In the genomic region with DNA sequence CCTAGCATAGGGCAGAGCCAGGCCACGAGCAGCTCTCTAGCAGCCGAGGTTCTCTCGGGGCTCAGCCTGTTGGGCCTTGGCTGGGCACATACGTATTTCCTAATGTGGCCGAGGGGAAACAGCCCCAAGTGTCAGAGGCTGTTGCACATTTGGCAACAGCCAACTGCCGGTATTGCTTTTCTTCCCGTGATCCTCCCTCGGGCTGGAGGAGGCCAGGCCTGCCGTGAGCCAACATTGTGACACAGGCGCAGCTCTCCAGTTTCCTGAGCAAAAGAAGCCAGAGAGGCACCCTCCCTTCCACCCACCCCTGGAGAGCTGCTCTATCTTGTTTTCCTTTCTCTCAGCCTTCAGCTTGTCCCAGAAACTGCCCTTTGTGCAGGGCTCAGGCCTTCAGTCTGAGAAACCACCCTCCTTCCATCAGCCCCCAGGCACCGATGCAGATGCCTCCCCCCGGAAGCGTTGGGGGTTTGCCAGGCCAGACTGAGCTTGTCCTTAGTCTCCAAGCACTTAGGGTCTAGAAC, we compare ENCODE assay signal across 10 cellular contexts. TPM values are rescaled to one million over a fixed set of nuclear protein-coding genes. Genes with fewer than 3 reads are reported as not detected.
DNase-seq lines count a peak whose midpoint lies in the region; ATAC-seq and TF ChIP-seq lines count a peak whose summit lies in the region.
"Had no signal": no experiment of that assay in that cellular context is flagged by ENCODE, and none has a peak within 500 bp of the region (broad histone marks: within the 10 kb centered on the region; RNA-seq: fewer than 3 reads in every experiment).

No MANE protein-coding gene starts in this region.

- H3K4me1 ChIP-seq in mesodermal cell (ENCODE audit: control insufficient read depth, insufficient read depth, low read length, poor library complexity, severe bottlenecking) (no peaks in the 10 kb centered on the region), thymus (ENCODE audit: control insufficient read depth, insufficient read depth, low read length) (no peaks in the 10 kb centered on the region)

- TF ChIP-seq CTCF in RWPE1 (conservative IDR thresholded peaks at IDR 0.05; ENCODE audit: low read depth): no peak

- POLR2A ChIA-PET in RWPE1 (lab: Yijun Ruan, JAX; ENCODE audit: low non-redundant PET): no interaction called here

- H3K36me3 ChIP-seq in mesodermal cell (ENCODE audit: control insufficient read depth, insufficient read depth, low read length) (no peaks in the 10 kb centered on the region), thymus (ENCODE audit: control insufficient read depth, insufficient read depth) (no peaks in the 10 kb centered on the region), H7 (replicated peaks; ENCODE audit: control insufficient read depth, insufficient read depth, low read length) (no peaks in the 10 kb centered on the region)

- WGBS in mesodermal cell (ENCODE audit: insufficient coverage in 2 of 2), 2 experiments: 77 to 84% methylated on average over 11 of the region's 13 CpGs
- 57% methylated on average over 13 of the region's 13 CpGs for WGBS in thymus

- H3K4me3 ChIP-seq in mesodermal cell (ENCODE audit: extremely low read depth, insufficient read depth, low read length, poor library complexity, severe bottlenecking): no peak overlapping the region
- H3K4me3 ChIP-seq in thymus (ENCODE audit: low read length): no peak overlapping the region
- no peak overlapping the region for H3K4me3 ChIP-seq in H7 (ENCODE audit: insufficient read depth, low read depth, low read length)

- ATAC-seq in esophagus mucosa (peak; percentile 76), GM21447 (IDR thresholded peaks at IDR 0.05; ENCODE audit: unreplicated experiment) (no peak)

- DNase-seq in RWPE1 (ENCODE audit: low spot score): no peak
- DNase-seq in activated CD4-positive, alpha-beta T cell treated with anti-CD3 and anti-CD28 coated beads, Interleukin-2, amount 50 U/mL, for 4 hours: no peak
- DNase-seq in NK-92 (lab: John Stamatoyannopoulos, UW; ENCODE audit: unreplicated experiment): no peak
- DNase-seq in H7: no peak
- DNase-seq: OCI-M1 had no signal

- CTCF ChIA-PET in RWPE1 (lab: Yijun Ruan, JAX): interaction anchor here (0.9 to 1.1 kb wide), 2 partner anchors 8 to 9 kb away, joined by 3 to 4 read pairs; no protein-coding TSS in a partner anchor

- peak overlapping the region; percentile 49 for H3K27ac ChIP-seq in RWPE1
- peak overlapping the region; percentile 23 for H3K27ac ChIP-seq in mesodermal cell (ENCODE audit: low read depth, low read length, severe bottlenecking)
- H3K27ac ChIP-seq in thymus (ENCODE audit: low read depth): peak overlapping the region; percentile 76

- H3K9me3 ChIP-seq in mesodermal cell (ENCODE audit: control insufficient read depth, low read length): no peaks in the 10 kb centered on the region
- no peaks in the 10 kb centered on the region for H3K9me3 ChIP-seq in thymus (ENCODE audit: control insufficient read depth)

- H3K27me3 ChIP-seq in thymus (ENCODE audit: control insufficient read depth, insufficient read depth) (peaks cover 7% of the 10 kb centered on the region), H7 (ENCODE audit: control insufficient read depth, insufficient read depth, low read length) (no peaks in the 10 kb centered on the region)

RNA-seq across cellular contexts. Expression of a gene that starts 5.1 kb away (rescaled TPM):
- not detected for total RNA-seq in esophagus mucosa
- polyA plus RNA-seq in mesodermal cell (2013, experiment 1 of 2): 0.15 TPM
- polyA plus RNA-seq in mesodermal cell (2013, experiment 2 of 2): not detected
- polyA plus RNA-seq in thymus: 0.57 TPM
- total RNA-seq in H7 (2014; rRNA removed; shearing (Covaris generic)): not detected in 2 replicates
- total RNA-seq: activated T-helper 2 cell treated with anti-CD3 and anti-CD28 coated beads, Interferon-gamma antibody, Interleukin-2, Interleukin-4, amounts not matched to agents 10 μg/mL and 5 μg/mL and 100 μg/mL, durations not matched to agents 14 hours and 24 hours and 36 hours had no signal

RNA-seq across cellular contexts. Expression of a gene that starts 38.3 kb away (rescaled TPM):
- total RNA-seq in esophagus mucosa: 0.32 TPM
- polyA plus RNA-seq in mesodermal cell (2013, experiment 1 of 2): 4.0 TPM
- 2.0 TPM for polyA plus RNA-seq in mesodermal cell (2013, experiment 2 of 2)
- 5.5 TPM for polyA plus RNA-seq in thymus
- 0.24 and 0.78 TPM in 2 replicates for total RNA-seq in H7 (2014; rRNA removed; shearing (Covaris generic))
- total RNA-seq: activated T-helper 2 cell treated with anti-CD3 and anti-CD28 coated beads, Interferon-gamma antibody, Interleukin-2, Interleukin-4, amounts not matched to agents 10 μg/mL and 5 μg/mL and 100 μg/mL, durations not matched to agents 14 hours and 24 hours and 36 hours had no signal

RNA-seq across cellular contexts. Expression of a gene that starts 47.5 kb away (rescaled TPM):
- 0.12 TPM for total RNA-seq in esophagus mucosa
- not detected for polyA plus RNA-seq in mesodermal cell (2013, experiment 1 of 2)
- not detected for polyA plus RNA-seq in mesodermal cell (2013, experiment 2 of 2)
- polyA plus RNA-seq in thymus: 0.32 TPM
- 0.21 and 0.33 TPM in 2 replicates for total RNA-seq in H7 (2014; rRNA removed; shearing (Covaris generic))
- total RNA-seq: activated T-helper 2 cell treated with anti-CD3 and anti-CD28 coated beads, Interferon-gamma antibody, Interleukin-2, Interleukin-4, amounts not matched to agents 10 μg/mL and 5 μg/mL and 100 μg/mL, durations not matched to agents 14 hours and 24 hours and 36 hours had no signal

Comparison
In these comparisons a context has a peak if more than half of its experiments do, and no peak if none do; other contexts are left out.
1. H3K27ac ChIP-seq: peak in every context shown above with its lines; median percentile 76 in thymus; 49 in RWPE1; 23 in mesodermal cell.